In the genomic region with DNA sequence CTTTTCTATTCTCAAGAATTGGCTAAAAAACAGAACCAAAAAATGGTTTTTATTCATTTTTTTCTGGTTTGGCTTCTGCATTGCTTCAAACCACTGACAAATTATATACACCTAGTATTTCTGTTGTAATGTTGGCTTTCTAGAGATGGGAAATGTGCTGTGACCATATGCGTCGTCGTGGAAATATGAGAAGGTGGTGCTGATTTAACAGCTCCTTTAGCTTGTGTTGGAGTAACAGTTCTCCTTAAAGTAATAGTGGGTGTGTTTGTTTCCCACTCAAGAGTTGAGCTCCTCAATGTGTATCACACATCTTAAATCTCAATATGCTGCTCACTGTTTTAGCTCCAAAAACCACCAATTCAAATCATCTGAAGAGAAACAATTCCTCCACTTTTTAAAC, we compare ENCODE assay signal across 22 cellular contexts.
"Had no signal": no experiment of that assay in that cellular context is flagged by ENCODE, and none has a peak within 500 bp of the region (broad histone marks: within the 10 kb centered on the region; RNA-seq: fewer than 3 reads in every experiment).

No MANE protein-coding gene starts in this region.

- H3K27ac ChIP-seq: colonic mucosa, esophagus squamous epithelium, gastrocnemius medialis, heart right ventricle, left lung, lower lobe of right lung had no signal

- DNase-seq: colonic mucosa; cortex of kidney; effector memory CD4-positive, alpha-beta T cell; esophagus squamous epithelium; foreskin fibroblast; foreskin melanocyte; gastrocnemius medialis; glutamatergic neuron; head of caudate nucleus; heart right ventricle; hippocampal formation; islet precursor cell; kidney; kidney glomerular epithelial cell; left colon; left lung; left ventricle myocardium superior; lower lobe of right lung; mesenchymal stem cell; mucosa of descending colon; naive B cell; naive thymus-derived CD8-positive, alpha-beta T cell had no signal

- H3K9me3 ChIP-seq: colonic mucosa, esophagus squamous epithelium, gastrocnemius medialis, left lung, lower lobe of right lung, mucosa of descending colon had no signal

- H3K4me1 ChIP-seq: colonic mucosa, esophagus squamous epithelium, gastrocnemius medialis, heart right ventricle, left lung, lower lobe of right lung had no signal

- ATAC-seq: gastrocnemius medialis; heart right ventricle; left colon; left lung; left ventricle myocardium superior; lower lobe of right lung; mucosa of descending colon; naive thymus-derived CD8-positive, alpha-beta T cell had no signal

- H3K36me3 ChIP-seq: colonic mucosa, esophagus squamous epithelium, gastrocnemius medialis, heart right ventricle, left lung, lower lobe of right lung had no signal

- H3K27me3 ChIP-seq: colonic mucosa, esophagus squamous epithelium, gastrocnemius medialis, heart right ventricle, left lung had no signal

- H3K4me3 ChIP-seq: colonic mucosa, esophagus squamous epithelium, gastrocnemius medialis, heart right ventricle, left lung, lower lobe of right lung, mucosa of descending colon had no signal
